In the genomic region with DNA sequence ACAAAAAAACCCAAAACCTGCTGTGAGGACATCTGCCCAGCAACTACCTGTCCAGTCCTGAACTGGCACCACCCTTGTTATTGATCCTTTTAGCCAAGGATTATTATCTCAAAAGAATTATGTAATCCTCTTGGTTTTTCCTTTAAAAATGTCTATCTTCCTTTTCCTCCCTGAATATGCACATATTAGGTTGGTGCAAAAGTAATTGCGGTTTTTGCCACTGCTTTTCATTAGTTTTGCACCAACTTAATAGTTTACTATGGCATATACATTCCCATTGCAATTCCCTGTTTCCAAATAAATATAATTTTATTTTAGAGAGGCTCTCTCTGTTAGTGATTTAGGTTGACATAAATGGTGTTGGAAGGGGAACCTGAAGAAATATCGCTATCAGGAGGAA, we compare ENCODE assay signal across 32 cellular contexts.
"Had no signal": no experiment of that assay in that cellular context is flagged by ENCODE, and none has a peak within 500 bp of the region (broad histone marks: within the 10 kb centered on the region; RNA-seq: fewer than 3 reads in every experiment).

No MANE protein-coding gene starts in this region.

- H3K4me3 ChIP-seq: MG63 had no signal

- H3K27me3 ChIP-seq: MG63 had no signal

- DNase-seq: Karpas-422, Kasumi-1, MG63, MM.1S, MV-4-11, NCI-H1048, NCI-H1092, NCI-H1092 treated with DMSO at 0.1 percent for 48 hours, NCI-H1105, NCI-H1105 treated with DMSO at 0.1 percent for 48 hours, NCI-H1417 treated with DMSO at 0.1 percent for 48 hours, NCI-H1436, NCI-H1436 treated with DMSO at 0.1 percent for 48 hours, NCI-H146, NCI-H1694, NCI-H1694 treated with DMSO at 0.1 percent for 48 hours, NCI-H1930, NCI-H2029, NCI-H2029 treated with DMSO at 0.1 percent for 48 hours, NCI-H2081, NCI-H2081 treated with DMSO at 0.1 percent for 48 hours, NCI-H2107, NCI-H2171 treated with DMSO at 0.1 percent for 48 hours, NCI-H2227 treated with DMSO at 0.1 percent for 48 hours, NCI-H226, NCI-H345, NCI-H446, NCI-H446 treated with DMSO at 0.1 percent for 48 hours, NCI-H510A, NCI-H510A treated with DMSO at 0.1 percent for 48 hours, NCI-H524, NCI-H524 treated with DMSO at 0.1 percent for 48 hours had no signal

- H3K36me3 ChIP-seq: MG63 had no signal

- H3K9me3 ChIP-seq: MG63 had no signal
